In the genomic region with DNA sequence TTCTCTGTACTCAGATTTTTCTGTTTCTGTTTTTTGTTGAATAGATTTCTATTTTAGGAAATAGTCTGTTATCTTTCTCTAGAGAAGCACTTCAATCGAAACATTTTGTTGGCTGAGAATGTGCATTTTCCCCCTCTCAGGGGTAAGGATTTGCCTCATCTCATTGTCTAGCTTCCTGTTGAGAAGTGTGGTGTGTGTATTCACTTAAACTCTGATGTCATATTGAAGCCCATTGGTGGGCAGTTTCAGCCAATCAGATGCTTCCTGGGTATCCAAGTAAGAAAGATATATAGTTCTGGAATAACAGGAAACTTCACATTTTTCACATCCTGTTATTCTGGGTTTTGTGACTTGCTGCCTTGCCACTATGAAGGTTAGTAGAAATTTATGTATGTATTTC, we compare ENCODE assay signal across 7 cellular contexts.
DNase-seq lines count a peak whose midpoint lies in the region; ATAC-seq and FAIRE-seq lines count a peak whose summit lies in the region.

No MANE protein-coding gene starts in this region.

- WGBS in HUES64: 80% methylated on average over 1 of the region's 1 CpG
- 0 to 2% methylated on average over 1 of the region's 1 CpG for WGBS in aorta, 2 donors

- intact Hi-C loops in aorta (cut with DNase I): no loop called here

- DNase-seq in amniotic stem cell (lab: John Stamatoyannopoulos, UW) (peak; percentile 31), aorta (no peak)
- no peak for DNase-seq in stimulated activated CD4-positive, alpha-beta T cell treated with anti-CD3 and anti-CD28 coated beads, Interleukin-4, amount 100 ng/mL, for 1 hour

- H3K9me3 ChIP-seq in HUES64 (ENCODE audit: insufficient read depth, low read depth, low read length) (no peaks in the 10 kb centered on the region), aorta (ENCODE audit: control insufficient read depth, low read length) (no peaks in the 10 kb centered on the region)

- ATAC-seq in GM18498 (IDR thresholded peaks at IDR 0.05; ENCODE audit: unreplicated experiment) (peak; percentile 69), GM21619 (IDR thresholded peaks at IDR 0.05; ENCODE audit: unreplicated experiment) (peak; percentile 75), aorta (ENCODE audit: low FRiP score) (no peak)

- no peaks in the 10 kb centered on the region for H3K27me3 ChIP-seq in HUES64 (ENCODE audit: insufficient read depth, low read length)
- H3K27me3 ChIP-seq in aorta (ENCODE audit: control insufficient read depth in 1 of 2, insufficient read depth in 2 of 2, low read length in 1 of 2): no peaks in the 10 kb centered on the region

- H3K4me3 ChIP-seq in HUES64 (ENCODE audit: low read length) (no peak overlapping the region), aorta (ENCODE audit: low read length in 2 of 2) (no peak overlapping the region)

- peak; percentile 55 for FAIRE-seq in islet of Langerhans (lab: Jason Lieb, UNC)

- H3K36me3 ChIP-seq in HUES64 (ENCODE audit: insufficient read depth, low read length) (no peaks in the 10 kb centered on the region), aorta (ENCODE audit: control insufficient read depth in 1 of 2, insufficient read depth in 2 of 2, low read length in 1 of 2) (no peaks in the 10 kb centered on the region)

- H3K9ac ChIP-seq in HUES64 (ENCODE audit: low read depth, low read length): no peak overlapping the region

- H3K27ac ChIP-seq in HUES64 (ENCODE audit: low read depth, low read length): peak overlapping the region; percentile 68; the same call in 1 of the 2 replicates
- no peak overlapping the region for H3K27ac ChIP-seq in aorta (ENCODE audit: low read depth in 1 of 2, low read length in 2 of 2)

- H3K4me1 ChIP-seq in HUES64 (ENCODE audit: insufficient read depth, low read length): peaks cover 47% of the 10 kb centered on the region
- H3K4me1 ChIP-seq in aorta (ENCODE audit: control insufficient read depth in 1 of 2, insufficient read depth in 2 of 2, low read length in 2 of 2): peaks cover 0 to 2% of the 10 kb centered on the region in 2 donors
